In the genomic region with DNA sequence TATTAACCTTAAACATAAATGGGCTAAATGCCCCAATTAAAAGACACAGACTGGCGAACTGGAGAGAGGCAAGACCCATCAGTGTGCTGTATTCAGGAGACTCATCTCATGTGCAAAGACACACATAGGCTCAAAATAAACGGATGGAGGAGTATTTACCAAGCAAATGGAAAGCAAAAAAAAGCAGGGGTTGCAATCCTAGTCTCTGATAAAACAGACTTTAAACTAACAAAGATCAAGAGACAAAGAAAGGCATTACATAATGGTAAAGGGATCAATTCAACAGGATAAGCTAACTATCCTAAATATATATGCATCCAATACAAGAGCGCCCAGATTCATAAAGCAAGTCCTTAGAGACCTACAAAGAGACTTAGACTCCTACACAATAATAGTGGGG, we compare ENCODE assay signal across 4 cellular contexts. TPM values are rescaled to one million over a fixed set of nuclear protein-coding genes. Genes with fewer than 3 reads are reported as not detected.
"Had no signal": no experiment of that assay in that cellular context is flagged by ENCODE, and none has a peak within 500 bp of the region (broad histone marks: within the 10 kb centered on the region; RNA-seq: fewer than 3 reads in every experiment).

No MANE protein-coding gene starts in this region.

RNA-seq across cellular contexts. Expression of gene GFI1, which starts 45.2 kb away (rescaled TPM):
- total RNA-seq: dermis microvascular lymphatic vessel endothelial cell, osteoblast had no signal
- polyA plus RNA-seq: hepatocyte, neural cell had no signal
